In the genomic region with DNA sequence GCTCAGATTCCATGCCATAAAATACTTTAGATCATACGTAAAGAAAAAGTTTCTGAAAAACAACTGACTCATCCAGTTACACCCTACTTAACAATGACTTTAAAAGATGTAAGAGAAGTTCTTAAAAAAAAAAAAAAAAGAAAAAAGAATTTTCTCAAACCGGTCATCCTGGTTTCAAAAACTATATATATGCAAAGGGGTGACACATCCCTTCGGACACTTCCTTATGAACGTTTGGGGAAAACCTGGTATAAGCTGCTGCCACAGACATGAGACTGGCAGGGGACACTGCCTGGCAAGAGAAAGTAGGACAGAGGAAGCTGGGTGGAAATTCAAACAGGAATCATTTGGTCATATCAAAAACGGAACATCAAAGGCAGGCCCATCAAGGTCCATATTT, we compare ENCODE assay signal across 12 cellular contexts.
DNase-seq lines count a peak whose midpoint lies in the region; ATAC-seq, FAIRE-seq and TF ChIP-seq lines count a peak whose summit lies in the region.
"Had no signal": no experiment of that assay in that cellular context is flagged by ENCODE, and none has a peak within 500 bp of the region (broad histone marks: within the 10 kb centered on the region; RNA-seq: fewer than 3 reads in every experiment).

No MANE protein-coding gene starts in this region.

- no peak overlapping the region for H3K4me3 Mint-ChIP-seq in T-helper 2 cell treated with Interferon-gamma antibody and Interleukin-4, amounts not matched to agents 5 μg/mL and 100 μg/mL, for 36 hours
- H3K4me3 Mint-ChIP-seq: activated CD8-positive, alpha-beta memory T cell treated with anti-CD3 and anti-CD28 coated beads, Interleukin-2, amount 10 ng/mL, durations not matched to agents 7 days and 5 days; IgD-negative memory B cell had no signal

- H3K4me3 ChIP-seq in bronchial epithelial cell (ENCODE audit: low read depth, low read length) (no peak overlapping the region), tibial artery (no peak overlapping the region)

- H3K4me1 Mint-ChIP-seq in T-helper 2 cell treated with Interferon-gamma antibody and Interleukin-4, amounts not matched to agents 5 μg/mL and 100 μg/mL, for 36 hours (ENCODE audit: low read depth), result no peaks in the 10 kb centered on the region
- H3K4me1 Mint-ChIP-seq: activated CD8-positive, alpha-beta memory T cell treated with anti-CD3 and anti-CD28 coated beads, Interleukin-2, amount 10 ng/mL, durations not matched to agents 7 days and 5 days; IgD-negative memory B cell had no signal

- no peaks in the 10 kb centered on the region for H3K9me3 Mint-ChIP-seq in T-helper 2 cell treated with Interferon-gamma antibody and Interleukin-4, amounts not matched to agents 5 μg/mL and 100 μg/mL, for 36 hours

- no peak overlapping the region for H3K27ac Mint-ChIP-seq in T-helper 2 cell treated with Interferon-gamma antibody and Interleukin-4, amounts not matched to agents 5 μg/mL and 100 μg/mL, for 36 hours
- H3K27ac Mint-ChIP-seq: activated CD8-positive, alpha-beta memory T cell treated with anti-CD3 and anti-CD28 coated beads, Interleukin-2, amount 10 ng/mL, durations not matched to agents 7 days and 5 days; IgD-negative memory B cell had no signal

- H3K9me3 ChIP-seq in tibial artery, result no peaks in the 10 kb centered on the region

- H3K27me3 Mint-ChIP-seq in T-helper 2 cell treated with Interferon-gamma antibody and Interleukin-4, amounts not matched to agents 5 μg/mL and 100 μg/mL, for 36 hours (ENCODE audit: low read depth), result no peaks in the 10 kb centered on the region
- H3K27me3 Mint-ChIP-seq: activated CD8-positive, alpha-beta memory T cell treated with anti-CD3 and anti-CD28 coated beads, Interleukin-2, amount 10 ng/mL, durations not matched to agents 7 days and 5 days; IgD-negative memory B cell had no signal

- H3K4me1 ChIP-seq in tibial artery, result peaks cover 0 to 68% (median 28%) of the 10 kb centered on the region in 4 donors

- peak overlapping the region; percentile 34 to 54 for H3K27ac ChIP-seq in tibial artery

- no peak for ATAC-seq in HG03196 (IDR thresholded peaks at IDR 0.05; ENCODE audit: unreplicated experiment)
- ATAC-seq in GM21360 (IDR thresholded peaks at IDR 0.05; ENCODE audit: unreplicated experiment), result no peak
- ATAC-seq: activated CD8-positive, alpha-beta memory T cell treated with anti-CD3 and anti-CD28 coated beads, Interleukin-2, amount 10 ng/mL, durations not matched to agents 7 days and 5 days had no signal

- TF ChIP-seq CTCF in bronchial epithelial cell (IDR thresholded peaks at IDR 0.05; ENCODE audit: insufficient read depth, low read length, severe bottlenecking) (no peak), tibial artery (IDR thresholded peaks at IDR 0.05) (no peak)

- DNase-seq in HPDE6-E6E7 (ENCODE audit: extremely low spot score), result peak; percentile 91
- DNase-seq in bronchial epithelial cell (ENCODE audit: low read depth), result peak; percentile 94
- DNase-seq in hepatic stellate cell (ENCODE audit: low spot score), result peak; percentile 48
- no peak for DNase-seq in tibial artery
- DNase-seq in T-helper 2 cell treated with Interferon-gamma antibody and Interleukin-4, amounts not matched to agents 5 μg/mL and 100 μg/mL, for 36 hours (ENCODE audit: low spot score), result no peak
- DNase-seq: activated CD8-positive, alpha-beta memory T cell treated with anti-CD3 and anti-CD28 coated beads, Interleukin-2, amount 10 ng/mL, durations not matched to agents 7 days and 5 days; caudate nucleus; NCI-H226 had no signal

- no peaks in the 10 kb centered on the region for H3K36me3 Mint-ChIP-seq in T-helper 2 cell treated with Interferon-gamma antibody and Interleukin-4, amounts not matched to agents 5 μg/mL and 100 μg/mL, for 36 hours (ENCODE audit: low read depth)
- H3K36me3 Mint-ChIP-seq: activated CD8-positive, alpha-beta memory T cell treated with anti-CD3 and anti-CD28 coated beads, Interleukin-2, amount 10 ng/mL, durations not matched to agents 7 days and 5 days; IgD-negative memory B cell had no signal

- no peak for FAIRE-seq in bronchial epithelial cell (lab: Jason Lieb, UNC)
- FAIRE-seq: G401.6 had no signal

- H3K27me3 ChIP-seq in bronchial epithelial cell (ENCODE audit: control insufficient read depth, insufficient read depth, low read length) (no peaks in the 10 kb centered on the region), tibial artery (no peaks in the 10 kb centered on the region)

- intact Hi-C loops in tibial artery (cut with DNase I; ENCODE audit: low total_unique reads), result no loop called here

- no peaks in the 10 kb centered on the region for H3K36me3 ChIP-seq in bronchial epithelial cell (ENCODE audit: control insufficient read depth, insufficient read depth, low read length)
- H3K36me3 ChIP-seq in tibial artery, result no peaks in the 10 kb centered on the region

Comparison
In these comparisons a context has a peak if more than half of its experiments do, and no peak if none do; other contexts are left out.
1. DNase-seq: peak in HPDE6-E6E7 (single experiment), bronchial epithelial cell (single experiment) and hepatic stellate cell (single experiment); none in tibial artery (0 of 2) and T-helper 2 cell treated with Interferon-gamma antibody and Interleukin-4, amounts not matched to agents 5 μg/mL and 100 μg/mL, for 36 hours (single experiment).